In the genomic region with DNA sequence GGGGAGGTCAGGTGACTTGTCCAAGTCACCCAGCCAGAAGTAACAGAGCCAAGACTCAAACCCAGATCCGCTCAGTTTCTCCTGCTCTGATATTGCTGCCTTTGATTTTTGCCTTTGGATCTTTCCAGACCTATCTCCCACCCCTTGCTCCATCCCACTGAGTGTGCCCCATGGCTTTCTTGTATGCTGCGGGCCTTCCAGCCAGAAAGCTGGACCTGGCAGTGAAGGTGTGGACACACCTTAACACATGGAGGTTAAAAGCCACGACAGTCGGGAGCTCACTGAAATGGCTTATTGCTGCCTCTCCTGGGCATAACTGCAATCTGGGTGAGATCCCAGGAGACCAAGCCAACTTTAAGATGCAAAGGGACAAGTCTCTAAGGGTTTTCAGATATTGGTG, we compare ENCODE assay signal across 21 cellular contexts.
A peak's percentile ranks its signal among the peaks of the same experiment; 100 is the strongest.
DNase-seq lines count a peak whose midpoint lies in the region; ATAC-seq and TF ChIP-seq lines count a peak whose summit lies in the region.
"Had no signal": no experiment of that assay in that cellular context is flagged by ENCODE, and none has a peak within 500 bp of the region (broad histone marks: within the 10 kb centered on the region; RNA-seq: fewer than 3 reads in every experiment).

No MANE protein-coding gene starts in this region.

- peaks cover 40% of the 10 kb centered on the region for H3K4me1 Mint-ChIP-seq in CD4-positive, alpha-beta T cell (ENCODE audit: low read depth)
- peaks cover 81% of the 10 kb centered on the region for H3K4me1 Mint-ChIP-seq in activated B cell treated with CpG ODN at 0.5 μM for 24 hours
- peaks cover 18 to 48% (median 33%) of the 10 kb centered on the region in 4 donors for H3K4me1 Mint-ChIP-seq in naive thymus-derived CD8-positive, alpha-beta T cell

- no peaks in the 10 kb centered on the region for H3K27me3 ChIP-seq in CD4-positive, alpha-beta T cell (ENCODE audit: control insufficient read depth, insufficient read depth, low read length)
- H3K27me3 ChIP-seq in HUES48 (ENCODE audit: control insufficient read depth, insufficient read depth, low read length) = peaks cover 6% of the 10 kb centered on the region; the same call in 1 of the 2 replicates
- H3K27me3 ChIP-seq: upper lobe of right lung had no signal

- no peak for DNase-seq in CD4-positive, alpha-beta T cell
- no peak for DNase-seq in activated B cell treated with CpG ODN at 0.5 μM for 24 hours
- DNase-seq in naive thymus-derived CD8-positive, alpha-beta T cell = no peak
- DNase-seq in NCI-H446 (lab: John Stamatoyannopoulos, UW) = no peak
- no peak for DNase-seq in NOMO-1 (lab: John Stamatoyannopoulos, UW; ENCODE audit: unreplicated experiment in 2 of 2)
- DNase-seq in hippocampal formation (lab: John Stamatoyannopoulos, UW) = no peak
- DNase-seq in activated T-cell treated with anti-CD3 and anti-CD28 coated beads, Interleukin-2, amount 50 U/mL, for 48 hours = no peak
- DNase-seq: activated CD4-positive, alpha-beta T cell treated with anti-CD3 and anti-CD28 coated beads for 4 hours; COR-L47; foreskin fibroblast; HCEC 1CT; kidney glomerular epithelial cell; NCI-H1105 treated with DMSO at 0.1 percent for 48 hours; NCI-H2107; NCI-H526 treated with DMSO at 0.1 percent for 48 hours; retina; upper lobe of right lung had no signal

- no peaks in the 10 kb centered on the region for H3K9me3 ChIP-seq in CD4-positive, alpha-beta T cell (ENCODE audit: control insufficient read depth, low read length)
- no peaks in the 10 kb centered on the region for H3K9me3 ChIP-seq in HUES48 (ENCODE audit: control insufficient read depth, insufficient read depth, low read length)
- H3K9me3 ChIP-seq: upper lobe of right lung had no signal

- ATAC-seq in CD4-positive, alpha-beta T cell (ENCODE audit: poor library complexity) = no peak
- ATAC-seq in activated B cell treated with CpG ODN at 0.5 μM for 24 hours (ENCODE audit: low read depth) = no peak
- no peak for ATAC-seq in naive thymus-derived CD8-positive, alpha-beta T cell
- ATAC-seq: Panc1, upper lobe of right lung had no signal

- H3K9me3 Mint-ChIP-seq in CD4-positive, alpha-beta T cell = no peaks in the 10 kb centered on the region
- H3K9me3 Mint-ChIP-seq in activated B cell treated with CpG ODN at 0.5 μM for 24 hours = no peaks in the 10 kb centered on the region
- H3K9me3 Mint-ChIP-seq in naive thymus-derived CD8-positive, alpha-beta T cell = no peaks in the 10 kb centered on the region
- H3K9me3 Mint-ChIP-seq: activated naive CD4-positive, alpha-beta T cell treated with anti-CD3 and anti-CD28 coated beads for 36 hours had no signal

- H3K9ac ChIP-seq in HUES48 (ENCODE audit: low read depth, low read length) = no peak overlapping the region
- H3K9ac ChIP-seq: KMS-11 had no signal

- H3K4me1 ChIP-seq in HUES48 (ENCODE audit: control insufficient read depth, insufficient read depth, low read length) = peaks cover 24% of the 10 kb centered on the region
- H3K4me1 ChIP-seq: upper lobe of right lung had no signal

- intact Hi-C loops in CD4-positive, alpha-beta T cell (cut with DNase I, micrococcal nuclease) = no loop called here
- intact Hi-C loops in activated B cell treated with CpG ODN at 0.5 μM for 24 hours (cut with micrococcal nuclease) = loop anchor here (1.0 to 2.0 kb wide), 5 partner anchors 12 to 160 kb away; a partner anchor contains a TSS

- H3K27ac Mint-ChIP-seq in CD4-positive, alpha-beta T cell = peak overlapping the region; percentile 82
- H3K27ac Mint-ChIP-seq in activated B cell treated with CpG ODN at 0.5 μM for 24 hours = peak overlapping the region; percentile 86
- H3K27ac Mint-ChIP-seq in naive thymus-derived CD8-positive, alpha-beta T cell = peak overlapping the region; percentile 84 to 93 (median 90)
- H3K27ac Mint-ChIP-seq: activated naive CD4-positive, alpha-beta T cell treated with anti-CD3 and anti-CD28 coated beads for 36 hours had no signal

- H3K27ac ChIP-seq in CD4-positive, alpha-beta T cell (ENCODE audit: low read depth, low read length) = no peak overlapping the region
- peak overlapping the region; percentile 44 for H3K27ac ChIP-seq in HUES48 (ENCODE audit: low read depth, low read length)
- H3K27ac ChIP-seq: KMS-11, upper lobe of right lung had no signal

- CTCF ChIA-PET in CD4-positive, alpha-beta T cell (lab: Charles Lee) = no interaction called here
- CTCF ChIA-PET in activated B cell treated with CpG ODN at 0.5 μM for 24 hours (lab: Charles Lee) = interaction anchor here (1.0 to 3.8 kb wide), 9 partner anchors 11 to 676 kb away, joined by 3 to 41 read pairs (median 4); a partner anchor contains a TSS

- no peaks in the 10 kb centered on the region for H3K36me3 Mint-ChIP-seq in CD4-positive, alpha-beta T cell (ENCODE audit: low read depth)
- no peaks in the 10 kb centered on the region for H3K36me3 Mint-ChIP-seq in activated B cell treated with CpG ODN at 0.5 μM for 24 hours (ENCODE audit: low read depth)
- no peaks in the 10 kb centered on the region for H3K36me3 Mint-ChIP-seq in naive thymus-derived CD8-positive, alpha-beta T cell

- TF ChIP-seq CTCF in CD4-positive, alpha-beta T cell (IDR thresholded peaks at IDR 0.05) = no peak
- TF ChIP-seq CTCF in activated B cell treated with CpG ODN at 0.5 μM for 24 hours (IDR thresholded peaks at IDR 0.05) = no peak

- POLR2A ChIA-PET in CD4-positive, alpha-beta T cell (lab: Charles Lee) = interaction anchor here (0.6 kb wide), 1 partner anchor 96 kb away, joined by 4 read pairs; no protein-coding TSS in a partner anchor
- POLR2A ChIA-PET in activated B cell treated with CpG ODN at 0.5 μM for 24 hours (lab: Charles Lee) = interaction anchor here (0.8 to 6.4 kb wide), 20 partner anchors 12 to 307 kb away, joined by 3 to 122 read pairs (median 4); a partner anchor contains a TSS
- POLR2A ChIA-PET in naive thymus-derived CD8-positive, alpha-beta T cell (lab: Charles Lee) = interaction anchor here (0.6 kb wide), 1 partner anchor 8 kb away, joined by 4 read pairs; no protein-coding TSS in a partner anchor

- H3K4me3 Mint-ChIP-seq in CD4-positive, alpha-beta T cell = peak overlapping the region; percentile 23
- peak overlapping the region; percentile 58 for H3K4me3 Mint-ChIP-seq in activated B cell treated with CpG ODN at 0.5 μM for 24 hours
- peak overlapping the region in 8 of 10 donors; percentile 59 to 78 (median 68) for H3K4me3 Mint-ChIP-seq in naive thymus-derived CD8-positive, alpha-beta T cell
- H3K4me3 Mint-ChIP-seq: activated naive CD4-positive, alpha-beta T cell treated with anti-CD3 and anti-CD28 coated beads for 36 hours had no signal

- no peak overlapping the region for H3K4me3 ChIP-seq in HUES48 (ENCODE audit: low read depth, low read length)
- H3K4me3 ChIP-seq: upper lobe of right lung had no signal

- no peaks in the 10 kb centered on the region for H3K36me3 ChIP-seq in HUES48 (ENCODE audit: control insufficient read depth, insufficient read depth, low read length)
- H3K36me3 ChIP-seq: upper lobe of right lung had no signal

- H3K27me3 Mint-ChIP-seq in CD4-positive, alpha-beta T cell = no peaks in the 10 kb centered on the region
- H3K27me3 Mint-ChIP-seq in activated B cell treated with CpG ODN at 0.5 μM for 24 hours = peaks cover 2% of the 10 kb centered on the region
- no peaks in the 10 kb centered on the region for H3K27me3 Mint-ChIP-seq in naive thymus-derived CD8-positive, alpha-beta T cell
